In the genomic region with DNA sequence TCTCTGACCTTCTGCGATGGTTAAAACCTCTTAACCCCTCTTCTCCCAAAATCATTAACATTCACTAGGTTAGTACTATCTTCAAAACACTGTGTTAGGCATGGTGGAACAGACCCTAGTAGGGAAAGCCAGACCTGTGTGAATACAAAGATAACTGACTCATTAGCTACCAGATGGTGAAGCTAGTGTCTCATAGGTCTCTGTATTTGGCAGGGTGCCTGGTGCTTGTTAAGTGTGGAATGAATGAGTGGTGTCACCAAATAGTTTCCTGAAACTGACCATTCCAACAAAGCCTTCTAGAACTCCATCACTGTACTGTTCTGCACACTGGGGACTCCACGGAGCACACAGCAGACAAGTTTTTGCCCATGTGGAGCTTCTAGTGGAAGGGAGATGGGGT, we compare ENCODE assay signal across 8 cellular contexts. TPM values are rescaled to one million over a fixed set of nuclear protein-coding genes. Genes with fewer than 3 reads are reported as not detected.
A peak's percentile ranks its signal among the peaks of the same experiment; 100 is the strongest.
DNase-seq lines count a peak whose midpoint lies in the region; ATAC-seq, FAIRE-seq and TF ChIP-seq lines count a peak whose summit lies in the region.

No MANE protein-coding gene starts in this region.

- TF ChIP-seq POLR2A in H54 (IDR thresholded peaks at IDR 0.05; ENCODE audit: low read depth, low read length): no peak

- FAIRE-seq in H54 (lab: Jason Lieb, UNC) (peak; percentile 81), pancreas (lab: Jason Lieb, UNC) (no peak)

- H3K4me3 ChIP-seq in AG04450 (ENCODE audit: low read depth, low read length) (no peak overlapping the region), foreskin fibroblast (ENCODE audit: low read depth in 1 of 2, low read length in 2 of 2) (no peak overlapping the region), pancreas (no peak overlapping the region)

- DNase-seq in AG04450 (ENCODE audit: low read depth, low spot score) (peak; percentile 15), H54 (ENCODE audit: insufficient read length, low spot score) (peak; percentile 77), SHP77 treated with DMSO at 0.1 percent for 48 hours (lab: John Stamatoyannopoulos, UW) (peak; percentile 53), foreskin fibroblast (peak; percentile 84 to 88), pancreas (no peak), GM20000 (ENCODE audit: low spot score) (no peak), NCI-H1436 (lab: John Stamatoyannopoulos, UW) (no peak)

- H3K36me3 ChIP-seq in pancreas: peaks cover 0 to 15% (median 4%) of the 10 kb centered on the region in 3 donors

- ATAC-seq in pancreas: no peak
- ATAC-seq in GM19395 (IDR thresholded peaks at IDR 0.05; ENCODE audit: unreplicated experiment): no peak

- CTCF ChIA-PET in AG04450 (lab: Charles Lee): interaction anchor here (1.0 kb wide), 1 partner anchor 162 kb away, joined by 4 read pairs; no protein-coding TSS in a partner anchor

- no peaks in the 10 kb centered on the region for H3K9me3 ChIP-seq in AG04450 (ENCODE audit: control insufficient read depth, insufficient read depth, low read length)
- H3K9me3 ChIP-seq in pancreas: no peaks in the 10 kb centered on the region

- POLR2A ChIA-PET in AG04450 (lab: Yijun Ruan, JAX): no interaction called here

- H3K27me3 ChIP-seq in AG04450 (ENCODE audit: control insufficient read depth, insufficient read depth, low read length) (peaks cover 5% of the 10 kb centered on the region), pancreas (no peaks in the 10 kb centered on the region)

- WGBS in pancreas, 2 donors: 86% methylated on average over 2 of the region's 2 CpGs

- intact Hi-C loops in pancreas (cut with DNase I): no loop called here

- H3K27ac ChIP-seq in AG04450 (ENCODE audit: low read depth, low read length) (no peak overlapping the region), pancreas (no peak overlapping the region)

- H3K4me1 ChIP-seq in pancreas: peaks cover 10 to 15% (median 10%) of the 10 kb centered on the region in 3 donors

- TF ChIP-seq CTCF in AG04450 (IDR thresholded peaks at IDR 0.05; ENCODE audit: low read depth, low read length): no peak
- no peak for TF ChIP-seq CTCF in foreskin fibroblast (IDR thresholded peaks at IDR 0.05; ENCODE audit: low read depth, low read length)
- no peak for TF ChIP-seq CTCF in pancreas (IDR thresholded peaks at IDR 0.05)
- TF ChIP-seq CTCF in GM20000 (IDR thresholded peaks at IDR 0.05; ENCODE audit: extremely low read depth, missing control alignments): no peak

RNA-seq across cellular contexts. Expression of gene TM9SF3, which starts 27.7 kb away (rescaled TPM):
- polyA plus RNA-seq in AG04450 (2011; rRNA removed) (61.3 and 90.7 TPM in 2 replicates), pancreas (10 to 100 TPM; 15.5 to 31.8 TPM)
- 59.8 and 130 TPM in 2 replicates for polyA minus RNA-seq in AG04450 (2011; rRNA and poly(A)+ RNA removed)
- 100 to 1,000 TPM in 2 of 6 donors, 10 to 100 TPM in 4; 54.4 to 110 (median 77.4) TPM for total RNA-seq in pancreas

Comparison
In these comparisons a context has a peak if more than half of its experiments do, and no peak if none do; other contexts are left out.
1. DNase-seq: peak in AG04450 (single experiment), H54 (single experiment), SHP77 treated with DMSO at 0.1 percent for 48 hours (single experiment) and foreskin fibroblast (2 of 2); none in pancreas (0 of 6), GM20000 (single experiment) and NCI-H1436 (single experiment).